Comparison of ENCODE assay signal across 8 cellular contexts in the genomic region with DNA sequence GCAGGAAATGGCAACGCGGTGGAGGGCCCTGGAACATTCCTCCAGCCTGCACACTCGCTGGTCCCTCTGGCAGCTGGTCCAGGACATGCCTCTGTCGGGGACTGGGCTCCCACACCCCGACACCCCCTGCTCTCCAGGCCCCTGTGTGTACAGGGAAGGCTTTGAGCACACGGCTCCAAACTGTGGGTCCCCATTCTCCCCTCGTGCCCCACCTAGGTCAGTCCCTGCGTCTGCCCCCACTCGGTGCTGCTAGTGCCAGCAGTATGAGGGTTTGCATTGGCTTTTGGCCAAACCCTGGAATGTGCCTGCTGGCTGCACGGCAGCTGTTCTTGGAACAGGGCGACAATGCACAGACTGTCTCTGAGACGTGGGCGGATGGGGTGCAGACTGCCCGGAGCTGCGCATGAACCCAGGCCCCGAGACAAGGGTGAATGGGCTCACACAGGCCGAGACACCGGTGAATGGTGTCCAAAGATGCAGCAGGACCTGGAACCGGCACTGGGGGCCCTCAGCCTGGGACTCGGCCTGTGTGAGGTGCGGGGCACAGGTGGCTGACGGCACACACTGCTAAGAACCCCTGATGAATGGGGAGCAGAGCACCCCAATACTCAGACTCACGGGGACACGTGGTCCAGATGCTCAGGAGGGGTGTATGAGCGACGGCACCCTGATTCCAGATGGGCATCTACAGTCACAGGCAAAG.
DNase-seq lines count a peak whose midpoint lies in the region; ATAC-seq and TF ChIP-seq lines count a peak whose summit lies in the region.

No MANE protein-coding gene starts in this region.

- H3K4me3 ChIP-seq in astrocyte of the cerebellum (ENCODE audit: low read depth, low read length), result no peak overlapping the region

- in situ Hi-C loops in astrocyte of the cerebellum (cut with HindIII; ENCODE audit: low sequenced_read_pairs), result no loop called here

- no peak for ATAC-seq in GM18858 (IDR thresholded peaks at IDR 0.05; ENCODE audit: unreplicated experiment)

- no peak for TF ChIP-seq CTCF in astrocyte of the cerebellum (IDR thresholded peaks at IDR 0.05; ENCODE audit: low read depth, low read length, missing control alignments)

- peak; percentile 60 for DNase-seq in activated effector memory CD4-positive, alpha-beta T cell treated with anti-CD3 and anti-CD28 coated beads, Interleukin-2, amount 50 U/mL, for 16 hours
- DNase-seq in activated effector memory CD4-positive, alpha-beta T cell treated with Interleukin-2 at 50 U/mL for 16 hours, result no peak
- DNase-seq in astrocyte of the cerebellum (ENCODE audit: low read depth) (peak; percentile 76), kidney tubule cell (ENCODE audit: low spot score) (peak; percentile 85), HCEC 1CT (no peak), T-helper 2 cell (no peak)
- DNase-seq in activated naive CD4-positive, alpha-beta T cell treated with anti-CD3 and anti-CD28 coated beads, Interleukin-2, amount 50 U/mL, for 16 hours, result no peak

Comparison
In these comparisons a context has a peak if more than half of its experiments do, and no peak if none do; other contexts are left out.
1. DNase-seq: peak in activated effector memory CD4-positive, alpha-beta T cell treated with anti-CD3 and anti-CD28 coated beads, Interleukin-2, amount 50 U/mL, for 16 hours (single experiment), astrocyte of the cerebellum (single experiment) and kidney tubule cell (single experiment); none in activated effector memory CD4-positive, alpha-beta T cell treated with Interleukin-2 at 50 U/mL for 16 hours (single experiment), activated naive CD4-positive, alpha-beta T cell treated with anti-CD3 and anti-CD28 coated beads, Interleukin-2, amount 50 U/mL, for 16 hours (single experiment), HCEC 1CT (single experiment) and T-helper 2 cell (0 of 5).